ENCODE assay signal across 12 cellular contexts in the genomic region with DNA sequence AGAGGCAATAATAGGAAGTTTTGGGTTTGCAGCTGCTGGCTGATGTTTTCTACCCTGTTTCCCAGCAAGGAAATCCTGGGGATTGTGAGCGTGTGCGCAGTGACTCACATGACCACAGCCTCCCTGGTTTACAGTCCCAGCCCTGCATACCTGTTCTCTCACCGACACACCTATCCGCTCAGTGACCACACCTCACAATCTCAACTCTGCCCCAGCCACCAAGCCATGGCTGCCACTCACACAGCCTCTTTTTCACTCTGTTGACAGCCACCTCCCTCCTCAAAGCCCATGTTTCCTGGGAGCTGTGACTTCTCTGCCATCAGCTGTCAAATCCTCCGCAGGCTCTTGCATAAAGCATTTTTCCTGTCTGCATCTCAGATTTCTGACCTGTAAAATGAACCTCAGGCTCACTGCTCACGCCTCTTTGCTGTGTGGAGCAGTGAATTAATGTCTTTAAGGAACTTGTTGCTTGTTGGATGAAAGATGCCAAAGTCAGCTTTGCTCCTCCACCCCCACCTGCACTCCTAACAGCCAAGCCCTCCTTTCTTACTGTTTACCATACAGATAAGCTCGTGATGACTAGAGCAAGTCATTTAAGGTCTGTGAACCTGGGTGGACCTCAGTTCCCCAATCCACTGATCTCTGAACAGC. TPM values are rescaled to one million over a fixed set of nuclear protein-coding genes. Genes with fewer than 3 reads are reported as not detected.
DNase-seq lines count a peak whose midpoint lies in the region; ATAC-seq and TF ChIP-seq lines count a peak whose summit lies in the region.
"Had no signal": no experiment of that assay in that cellular context is flagged by ENCODE, and none has a peak within 500 bp of the region (broad histone marks: within the 10 kb centered on the region; RNA-seq: fewer than 3 reads in every experiment).

No MANE protein-coding gene starts in this region.

- TF ChIP-seq CTCF in endodermal cell (conservative IDR thresholded peaks at IDR 0.05) (no peak), vagina (IDR thresholded peaks at IDR 0.05) (no peak)

- 71 to 73% methylated on average over 6 to 7 of the region's 7 CpGs for WGBS in endodermal cell (ENCODE audit: insufficient coverage in 1 of 2, insufficient read length in 1 of 2), 2 experiments
- WGBS in mesodermal cell (ENCODE audit: insufficient coverage in 2 of 2), 2 experiments: 79 to 82% methylated on average over 5 of the region's 7 CpGs

- H3K27ac Mint-ChIP-seq in endodermal cell: peak overlapping the region; percentile 93
- H3K27ac Mint-ChIP-seq: activated naive CD8-positive, alpha-beta T cell; stimulated activated naive CD8-positive, alpha-beta T cell treated with anti-CD3 and anti-CD28 coated beads, Interleukin-15, Interleukin-2, amounts not matched to agents 100 ng/mL and 50 ng/mL, for 24 hours had no signal

- no peak overlapping the region for H3K27ac ChIP-seq in endodermal cell (ENCODE audit: low read depth, low read length)
- peak overlapping the region; percentile 13 for H3K27ac ChIP-seq in mesodermal cell (ENCODE audit: low read depth, low read length, severe bottlenecking)
- H3K27ac ChIP-seq in vagina: peak overlapping the region; percentile 1

- TF ChIP-seq POLR2A in vagina (IDR thresholded peaks at IDR 0.05) (no peak), erythroblast (IDR thresholded peaks at IDR 0.05; ENCODE audit: low read length) (no peak)

- peaks cover 35% of the 10 kb centered on the region for H3K36me3 Mint-ChIP-seq in endodermal cell (ENCODE audit: low read depth)
- H3K36me3 Mint-ChIP-seq: activated naive CD8-positive, alpha-beta T cell had no signal

- no peak for ATAC-seq in HG03460 (IDR thresholded peaks at IDR 0.05; ENCODE audit: unreplicated experiment)
- ATAC-seq in HG03175 (IDR thresholded peaks at IDR 0.05; ENCODE audit: unreplicated experiment): no peak

- peaks cover 15% of the 10 kb centered on the region for H3K36me3 ChIP-seq in endodermal cell (ENCODE audit: control insufficient read depth, insufficient read depth, low read length)
- no peaks in the 10 kb centered on the region for H3K36me3 ChIP-seq in mesodermal cell (ENCODE audit: control insufficient read depth, insufficient read depth, low read length)
- no peaks in the 10 kb centered on the region for H3K36me3 ChIP-seq in vagina

- H3K4me1 ChIP-seq in endodermal cell (ENCODE audit: control insufficient read depth, insufficient read depth, low read length) (peaks cover 30% of the 10 kb centered on the region), mesodermal cell (ENCODE audit: control insufficient read depth, insufficient read depth, low read length, poor library complexity, severe bottlenecking) (peaks cover 24% of the 10 kb centered on the region), vagina (no peaks in the 10 kb centered on the region)

- no peaks in the 10 kb centered on the region for H3K9me3 Mint-ChIP-seq in endodermal cell
- H3K9me3 Mint-ChIP-seq: stimulated activated naive CD8-positive, alpha-beta T cell treated with anti-CD3 and anti-CD28 coated beads, Interleukin-15, Interleukin-2, amounts not matched to agents 100 ng/mL and 50 ng/mL, for 24 hours had no signal

- H3K27me3 ChIP-seq in endodermal cell (ENCODE audit: control insufficient read depth, insufficient read depth, low read length, poor library complexity, severe bottlenecking) (no peaks in the 10 kb centered on the region), vagina (no peaks in the 10 kb centered on the region)

- H3K4me3 ChIP-seq in endodermal cell (ENCODE audit: low read length) (peak overlapping the region; percentile 48), mesodermal cell (ENCODE audit: extremely low read depth, insufficient read depth, low read length, poor library complexity, severe bottlenecking) (no peak overlapping the region), vagina (no peak overlapping the region)

- H3K9me3 ChIP-seq in endodermal cell (ENCODE audit: control insufficient read depth, low read length) (peaks cover 4% of the 10 kb centered on the region), mesodermal cell (ENCODE audit: control insufficient read depth, low read length) (no peaks in the 10 kb centered on the region), vagina (no peaks in the 10 kb centered on the region)

- H3K9ac ChIP-seq in endodermal cell (ENCODE audit: extremely low read depth, low read length, poor library complexity, severe bottlenecking): peak overlapping the region; percentile 22

- intact Hi-C loops in vagina (cut with DNase I): no loop called here

- H3K4me1 Mint-ChIP-seq in endodermal cell: peaks cover 67% of the 10 kb centered on the region

- DNase-seq in NCI-H82 (lab: John Stamatoyannopoulos, UW) (peak; percentile 23), NCI-H82 treated with DMSO at 0.1 percent for 48 hours (lab: John Stamatoyannopoulos, UW; ENCODE audit: unreplicated experiment) (no peak), endodermal cell (peak; percentile 75), vagina (ENCODE audit: extremely low spot score in 2 of 2) (no peak), erythroblast (lab: John Stamatoyannopoulos, UW) (no peak)
- DNase-seq: NCI-H774 had no signal

- peak overlapping the region; percentile 19 for H3K4me3 Mint-ChIP-seq in endodermal cell
- H3K4me3 Mint-ChIP-seq: activated naive CD8-positive, alpha-beta T cell; stimulated activated naive CD8-positive, alpha-beta T cell treated with anti-CD3 and anti-CD28 coated beads, Interleukin-15, Interleukin-2, amounts not matched to agents 100 ng/mL and 50 ng/mL, for 24 hours had no signal

- H3K27me3 Mint-ChIP-seq in endodermal cell (ENCODE audit: insufficient read depth): no peaks in the 10 kb centered on the region
- H3K27me3 Mint-ChIP-seq: stimulated activated naive CD8-positive, alpha-beta T cell treated with anti-CD3 and anti-CD28 coated beads, Interleukin-15, Interleukin-2, amounts not matched to agents 100 ng/mL and 50 ng/mL, for 24 hours had no signal

RNA-seq across cellular contexts. Expression of a gene that starts 43.5 kb away (rescaled TPM):
- 100 to 1,000 TPM in 1 of 2 donors, 10 to 100 TPM in 1; 61.5 to 155 TPM for total RNA-seq in endodermal cell
- polyA plus RNA-seq in endodermal cell (2013, experiment 1 of 2): 13.3 TPM
- polyA plus RNA-seq in endodermal cell (2013, experiment 2 of 2): 15.9 TPM
- 15.9 TPM for polyA plus RNA-seq in mesodermal cell (2013, experiment 1 of 2)
- polyA plus RNA-seq in mesodermal cell (2013, experiment 2 of 2): 11.1 TPM
- total RNA-seq in vagina: 13.3 TPM
- polyA plus RNA-seq: AG04450 had no signal

Comparison
In these comparisons a context has a peak if more than half of its experiments do, and no peak if none do; other contexts are left out.
1. DNase-seq: peak in NCI-H82 (single experiment) and endodermal cell (single experiment); none in NCI-H82 treated with DMSO at 0.1 percent for 48 hours (single experiment), vagina (0 of 2) and erythroblast (0 of 2).